Comparison of ENCODE assay signal across 16 cellular contexts in the genomic region with DNA sequence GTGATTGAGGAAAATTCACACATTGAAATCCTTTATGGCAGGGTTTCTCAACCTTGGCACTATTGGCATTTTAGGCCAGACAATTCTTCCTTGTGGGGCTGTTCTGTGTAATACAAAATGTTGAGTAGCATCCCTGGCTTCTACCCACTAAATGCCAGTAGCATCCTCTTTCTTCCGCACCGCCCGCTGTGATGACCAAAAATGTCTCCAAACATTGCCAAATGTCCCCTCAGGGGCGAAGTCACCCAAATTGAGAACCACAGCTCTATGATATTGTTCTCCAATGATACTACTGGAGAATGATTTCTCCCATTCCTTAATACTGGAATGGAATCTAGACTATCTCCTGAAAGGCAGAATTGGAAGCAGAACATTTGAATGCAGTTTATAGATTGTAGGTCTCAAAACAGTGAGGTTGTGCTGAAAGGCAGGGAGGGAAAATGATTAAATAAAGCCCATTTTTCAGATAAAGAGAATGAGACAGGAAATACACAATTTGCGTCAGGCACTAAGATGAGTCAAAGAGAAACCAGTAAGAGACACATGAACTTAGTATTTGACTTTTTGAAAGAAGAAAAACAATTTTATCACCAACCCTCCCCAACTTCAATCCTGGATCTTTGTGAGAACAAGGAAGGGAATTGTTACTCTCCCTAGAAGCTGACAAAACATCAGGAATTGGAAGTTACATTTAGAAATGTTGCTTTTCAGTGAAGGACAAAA.
DNase-seq lines count a peak whose midpoint lies in the region; ATAC-seq and TF ChIP-seq lines count a peak whose summit lies in the region.
"Had no signal": no experiment of that assay in that cellular context is flagged by ENCODE, and none has a peak within 500 bp of the region (broad histone marks: within the 10 kb centered on the region; RNA-seq: fewer than 3 reads in every experiment).

No MANE protein-coding gene starts in this region.

- no peaks in the 10 kb centered on the region for H3K9me3 ChIP-seq in MG63
- H3K9me3 ChIP-seq: heart right ventricle had no signal

- H3K36me3 Mint-ChIP-seq in activated T-cell treated with anti-CD3 and anti-CD28 coated beads, Interleukin-2, amount 50 U/mL, for 72 hours (ENCODE audit: insufficient read depth in 2 of 2), result peaks cover 0 to 3% of the 10 kb centered on the region in 2 donors
- H3K36me3 Mint-ChIP-seq in activated CD8-positive, alpha-beta T cell treated with anti-CD3 and anti-CD28 coated beads for 36 hours (ENCODE audit: low read depth), result no peaks in the 10 kb centered on the region
- H3K36me3 Mint-ChIP-seq in MCF 10A (ENCODE audit: insufficient read depth, unreplicated experiment), result no peaks in the 10 kb centered on the region

- H3K27ac Mint-ChIP-seq in activated T-cell treated with anti-CD3 and anti-CD28 coated beads, Interleukin-2, amount 50 U/mL, for 72 hours, result peak overlapping the region; percentile 96
- H3K27ac Mint-ChIP-seq in activated CD8-positive, alpha-beta T cell treated with anti-CD3 and anti-CD28 coated beads for 36 hours, result peak overlapping the region; percentile 92
- H3K27ac Mint-ChIP-seq in MCF 10A (ENCODE audit: low read depth, unreplicated experiment), result no peak overlapping the region

- H3K4me3 Mint-ChIP-seq in activated T-cell treated with anti-CD3 and anti-CD28 coated beads, Interleukin-2, amount 50 U/mL, for 72 hours, result peak overlapping the region; percentile 56 to 82
- peak overlapping the region; percentile 21 for H3K4me3 Mint-ChIP-seq in activated CD8-positive, alpha-beta T cell treated with anti-CD3 and anti-CD28 coated beads for 36 hours
- no peak overlapping the region for H3K4me3 Mint-ChIP-seq in MCF 10A (ENCODE audit: unreplicated experiment)

- H3K27me3 ChIP-seq in MG63, result no peaks in the 10 kb centered on the region
- H3K27me3 ChIP-seq: heart right ventricle had no signal

- no peaks in the 10 kb centered on the region for H3K36me3 ChIP-seq in MG63
- H3K36me3 ChIP-seq: heart right ventricle had no signal

- H3K27me3 Mint-ChIP-seq in activated T-cell treated with anti-CD3 and anti-CD28 coated beads, Interleukin-2, amount 50 U/mL, for 72 hours (ENCODE audit: low read depth), result no peaks in the 10 kb centered on the region
- no peaks in the 10 kb centered on the region for H3K27me3 Mint-ChIP-seq in activated CD8-positive, alpha-beta T cell treated with anti-CD3 and anti-CD28 coated beads for 36 hours
- no peaks in the 10 kb centered on the region for H3K27me3 Mint-ChIP-seq in MCF 10A (ENCODE audit: insufficient read depth, unreplicated experiment)

- intact Hi-C loops in activated CD8-positive, alpha-beta T cell treated with anti-CD3 and anti-CD28 coated beads for 36 hours (cut with micrococcal nuclease), result loop anchor here (5.0 to 10.0 kb wide), 2 partner anchors 104 to 307 kb away; no protein-coding TSS in a partner anchor
- intact Hi-C loops in MCF 10A (cut with micrococcal nuclease), result no loop called here

- POLR2A ChIA-PET in activated CD8-positive, alpha-beta T cell treated with anti-CD3 and anti-CD28 coated beads for 36 hours (lab: Charles Lee), result no interaction called here
- POLR2A ChIA-PET in MCF 10A (lab: Yijun Ruan, JAX), result interaction anchor here (1.3 kb wide), 1 partner anchor 13 kb away, joined by 3 read pairs; no protein-coding TSS in a partner anchor

- BruUV-seq in MCF 10A (replicated peaks; lab: Mats Ljungman, UMichigan), result no TSS peak

- CTCF ChIA-PET in activated CD8-positive, alpha-beta T cell treated with anti-CD3 and anti-CD28 coated beads for 36 hours (lab: Charles Lee), result interaction anchor here (0.8 to 2.8 kb wide), 3 partner anchors 210 to 399 kb away, joined by 3 to 12 read pairs (median 3); no protein-coding TSS in a partner anchor
- CTCF ChIA-PET in MCF 10A (lab: Yijun Ruan, JAX), result interaction anchor here (0.7 to 2.1 kb wide), 2 partner anchors 472 to 512 kb away, joined by 3 to 6 read pairs; no protein-coding TSS in a partner anchor

- DNase-seq in activated T-cell treated with anti-CD3 and anti-CD28 coated beads, Interleukin-2, amount 50 U/mL, for 72 hours, result peak in 1 of 2 donors; percentile 13
- no peak for DNase-seq in activated T-cell treated with anti-CD3 and anti-CD28 coated beads, Interleukin-2, amount 50 U/mL, for 48 hours
- DNase-seq in activated CD8-positive, alpha-beta T cell treated with anti-CD3 and anti-CD28 coated beads for 36 hours, result peak; percentile 19
- DNase-seq in stimulated activated naive CD8-positive, alpha-beta T cell treated with anti-CD3 and anti-CD28 coated beads, Interleukin-15, Interleukin-2, amounts not matched to agents 100 U/mL and 50 U/mL, for 24 hours, result peak; percentile 16
- DNase-seq in MG63, result no peak
- DNase-seq in MCF 10A (ENCODE audit: unreplicated experiment), result no peak
- DNase-seq: ACHN; Calu3; heart right ventricle; Karpas-422; NCI-H187; NCI-H526; posterior cingulate gyrus; stimulated activated CD4-positive, alpha-beta T cell treated with anti-CD3 and anti-CD28 coated beads, Interleukin-12 subunit alpha, Interleukin-12 subunit beta, amount 100 ng/mL, for 4 hours had no signal

- H3K4me1 Mint-ChIP-seq in activated T-cell treated with anti-CD3 and anti-CD28 coated beads, Interleukin-2, amount 50 U/mL, for 72 hours (ENCODE audit: low read depth), result peaks cover 48% of the 10 kb centered on the region
- H3K4me1 Mint-ChIP-seq in activated CD8-positive, alpha-beta T cell treated with anti-CD3 and anti-CD28 coated beads for 36 hours (ENCODE audit: low read depth), result peaks cover 20% of the 10 kb centered on the region
- peaks cover 1% of the 10 kb centered on the region for H3K4me1 Mint-ChIP-seq in MCF 10A (ENCODE audit: insufficient read depth, unreplicated experiment)

- H3K9me3 Mint-ChIP-seq in activated T-cell treated with anti-CD3 and anti-CD28 coated beads, Interleukin-2, amount 50 U/mL, for 72 hours, result no peaks in the 10 kb centered on the region
- H3K9me3 Mint-ChIP-seq in activated CD8-positive, alpha-beta T cell treated with anti-CD3 and anti-CD28 coated beads for 36 hours, result no peaks in the 10 kb centered on the region
- no peaks in the 10 kb centered on the region for H3K9me3 Mint-ChIP-seq in MCF 10A (ENCODE audit: unreplicated experiment)

- ATAC-seq in activated T-cell treated with anti-CD3 and anti-CD28 coated beads, Interleukin-2, amount 50 U/mL, for 72 hours (replicated peaks in 1 of 2), result peak; percentile 61 to 70
- ATAC-seq in HG02938 (IDR thresholded peaks at IDR 0.05; ENCODE audit: unreplicated experiment) (peak; percentile 47), GM19397 (IDR thresholded peaks at IDR 0.05; ENCODE audit: unreplicated experiment) (no peak)
- peak; percentile 70 for ATAC-seq in activated CD8-positive, alpha-beta T cell treated with anti-CD3 and anti-CD28 coated beads for 36 hours
- peak; percentile 31 for ATAC-seq in stimulated activated naive CD8-positive, alpha-beta T cell treated with anti-CD3 and anti-CD28 coated beads, Interleukin-15, Interleukin-2, amounts not matched to agents 100 U/mL and 50 U/mL, for 24 hours
- ATAC-seq: heart right ventricle had no signal

- no peak for TF ChIP-seq CTCF in activated CD8-positive, alpha-beta T cell treated with anti-CD3 and anti-CD28 coated beads for 36 hours (IDR thresholded peaks at IDR 0.05)
- no peak for TF ChIP-seq CTCF in MCF 10A (IDR thresholded peaks at IDR 0.05; ENCODE audit: unreplicated experiment)

- H3K4me3 ChIP-seq in MG63, result no peak overlapping the region
- H3K4me3 ChIP-seq: heart right ventricle had no signal

Comparison
In these comparisons a context has a peak if more than half of its experiments do, and no peak if none do; other contexts are left out.
1. DNase-seq: peak in activated CD8-positive, alpha-beta T cell treated with anti-CD3 and anti-CD28 coated beads for 36 hours (single experiment) and stimulated activated naive CD8-positive, alpha-beta T cell treated with anti-CD3 and anti-CD28 coated beads, Interleukin-15, Interleukin-2, amounts not matched to agents 100 U/mL and 50 U/mL, for 24 hours (single experiment); none in activated T-cell treated with anti-CD3 and anti-CD28 coated beads, Interleukin-2, amount 50 U/mL, for 48 hours (0 of 2), MG63 (single experiment) and MCF 10A (single experiment).